In genomic region chr21:42207426-42207825, GRCh38 we compare ENCODE assay signal across 15 cellular contexts. TPM values are rescaled to one million over a fixed set of nuclear protein-coding genes. Genes with fewer than 3 reads are reported as not detected.
A peak's percentile ranks its signal among the peaks of the same experiment; 100 is the strongest.
DNase-seq lines count a peak whose midpoint lies in the region; ATAC-seq and TF ChIP-seq lines count a peak whose summit lies in the region.
"Had no signal": no experiment of that assay in that cellular context is flagged by ENCODE, and none has a peak within 500 bp of the region (broad histone marks: within the 10 kb centered on the region; RNA-seq: fewer than 3 reads in every experiment).

No MANE protein-coding gene starts in this region.

- POLR2A ChIA-PET in A673 (lab: Charles Lee; ENCODE audit: low non-redundant PET) = no interaction called here

- no peak for TF ChIP-seq EP300 in suprapubic skin (IDR thresholded peaks at IDR 0.05)

- TF ChIP-seq CTCF in RWPE2 (IDR thresholded peaks at IDR 0.05; ENCODE audit: poor library complexity, severe bottlenecking) = no peak
- TF ChIP-seq CTCF in coronary artery (IDR thresholded peaks at IDR 0.05) = no peak
- no peak for TF ChIP-seq CTCF in suprapubic skin (IDR thresholded peaks at IDR 0.05)
- TF ChIP-seq CTCF in A673 (conservative IDR thresholded peaks at IDR 0.05; ENCODE audit: low read depth, low read length) = no peak

- H3K4me1 ChIP-seq in RWPE2 (ENCODE audit: insufficient read depth, poor library complexity, severe bottlenecking) (peaks cover 8% of the 10 kb centered on the region), suprapubic skin (no peaks in the 10 kb centered on the region), A673 (ENCODE audit: insufficient read depth, low read length, poor library complexity, severe bottlenecking) (no peaks in the 10 kb centered on the region)

- no peak for TF ChIP-seq POLR2A in suprapubic skin (IDR thresholded peaks at IDR 0.05)

- H3K27ac ChIP-seq in RWPE2 (ENCODE audit: poor library complexity, severe bottlenecking) (no peak overlapping the region), coronary artery (no peak overlapping the region), suprapubic skin (no peak overlapping the region), A673 (ENCODE audit: low read depth, low read length, poor library complexity, severe bottlenecking) (no peak overlapping the region)
- H3K27ac ChIP-seq: BLaER1 had no signal

- no peaks in the 10 kb centered on the region for H3K36me3 ChIP-seq in RWPE2 (ENCODE audit: low read depth)
- no peaks in the 10 kb centered on the region for H3K36me3 ChIP-seq in suprapubic skin
- H3K36me3 ChIP-seq in A673 (ENCODE audit: insufficient read depth, low read length, poor library complexity, severe bottlenecking) = no peaks in the 10 kb centered on the region
- H3K36me3 ChIP-seq: BLaER1 had no signal

- 36% methylated on average over 2 of the region's 2 CpGs for WGBS in suprapubic skin

- CTCF ChIA-PET in A673 (lab: Charles Lee) = no interaction called here

- BruUV-seq in A673 (replicated peaks; lab: Mats Ljungman, UMichigan) = no TSS peak

- DNase-seq in RWPE2 (ENCODE audit: low spot score) (peak; percentile 10), coronary artery (ENCODE audit: low spot score) (peak; percentile 40), left lobe of liver (ENCODE audit: low spot score) (peak; percentile 26), suprapubic skin (ENCODE audit: low spot score in 2 of 2) (peak; percentile 40 to 49), A673 (ENCODE audit: low spot score) (no peak), CD1c-positive myeloid dendritic cell (ENCODE audit: extremely low spot score) (no peak)
- DNase-seq: Calu3; CD8-positive, alpha-beta T cell; DMS79 treated with DMSO at 0.1 percent for 48 hours; GF-D8; GOT3; H7; HFFc6 had no signal

- ATAC-seq in RWPE2 (ENCODE audit: low read depth) (no peak), left lobe of liver (no peak)
- ATAC-seq: CD8-positive, alpha-beta T cell; HCT116 had no signal

- no peaks in the 10 kb centered on the region for H3K9me3 ChIP-seq in RWPE2 (ENCODE audit: severe bottlenecking)
- no peaks in the 10 kb centered on the region for H3K9me3 ChIP-seq in suprapubic skin
- peaks cover 5% of the 10 kb centered on the region for H3K9me3 ChIP-seq in A673 (ENCODE audit: low read depth, low read length, poor library complexity, severe bottlenecking)
- H3K9me3 ChIP-seq: BLaER1 had no signal

- H3K27me3 ChIP-seq in RWPE2 (ENCODE audit: insufficient read depth, poor library complexity, severe bottlenecking) (no peaks in the 10 kb centered on the region), suprapubic skin (no peaks in the 10 kb centered on the region), A673 (replicated peaks; ENCODE audit: insufficient read depth, low read depth, low read length, poor library complexity) (no peaks in the 10 kb centered on the region)
- H3K27me3 ChIP-seq: BLaER1 had no signal

- intact Hi-C loops in A673 (cut with micrococcal nuclease; ENCODE audit: unreplicated experiment) = no loop called here

- H3K4me3 ChIP-seq in RWPE2 (ENCODE audit: severe bottlenecking) (no peak overlapping the region), coronary artery (no peak overlapping the region), suprapubic skin (no peak overlapping the region), A673 (ENCODE audit: low read depth, low read length, poor library complexity, severe bottlenecking) (no peak overlapping the region)
- H3K4me3 ChIP-seq: BLaER1 had no signal

RNA-seq across cellular contexts. Expression of gene ABCG1, which starts 11.5 kb away (rescaled TPM):
- total RNA-seq in left lobe of liver (4.7 TPM), suprapubic skin (10 to 100 TPM; 32.0 to 54.0 (median 35.2) TPM), A673 (2021) (3.4 and 6.2 TPM in 2 replicates)
- total RNA-seq: HFFc6 had no signal

Comparison
In these comparisons a context has a peak if more than half of its experiments do, and no peak if none do; other contexts are left out.
1. DNase-seq: peak in RWPE2 (single experiment), coronary artery (single experiment), left lobe of liver (single experiment) and suprapubic skin (2 of 2); none in A673 (single experiment) and CD1c-positive myeloid dendritic cell (single experiment).